2 cellular contexts compared by ENCODE assay signal in the genomic region with DNA sequence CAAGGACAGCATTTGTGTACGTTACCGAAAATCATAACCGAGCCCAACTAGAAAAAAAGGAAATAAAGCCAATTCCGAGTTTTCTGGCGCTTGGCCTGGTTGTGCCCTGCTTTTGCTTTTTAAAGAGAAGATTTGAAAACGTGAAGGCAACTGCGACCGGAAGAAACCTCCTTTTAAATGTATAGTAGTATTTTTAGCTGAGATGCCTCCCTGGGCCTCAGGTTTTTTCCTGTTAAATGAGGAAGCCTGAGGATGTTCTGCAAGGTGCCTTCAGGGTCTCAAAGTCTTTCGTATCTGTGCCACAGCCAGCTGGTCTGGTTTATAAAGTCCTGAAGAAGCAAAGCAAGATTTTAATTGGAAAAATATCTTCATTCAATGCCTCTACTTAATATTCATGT.
TF ChIP-seq lines count a peak whose summit lies in the region.

No MANE protein-coding gene starts in this region.

TF ChIP-seq in A549, 52 proteins besides CTCF, POLR2A, EP300 and RAD21 (continued from another document):
- TF ChIP-seq USF2 (IDR thresholded peaks at IDR 0.05) (no peak), SMC3 (IDR thresholded peaks at IDR 0.05) (no peak), MAFK (IDR thresholded peaks at IDR 0.05; ENCODE audit: partially characterized antibody) (no peak)
- TF ChIP-seq, protein P1, sequence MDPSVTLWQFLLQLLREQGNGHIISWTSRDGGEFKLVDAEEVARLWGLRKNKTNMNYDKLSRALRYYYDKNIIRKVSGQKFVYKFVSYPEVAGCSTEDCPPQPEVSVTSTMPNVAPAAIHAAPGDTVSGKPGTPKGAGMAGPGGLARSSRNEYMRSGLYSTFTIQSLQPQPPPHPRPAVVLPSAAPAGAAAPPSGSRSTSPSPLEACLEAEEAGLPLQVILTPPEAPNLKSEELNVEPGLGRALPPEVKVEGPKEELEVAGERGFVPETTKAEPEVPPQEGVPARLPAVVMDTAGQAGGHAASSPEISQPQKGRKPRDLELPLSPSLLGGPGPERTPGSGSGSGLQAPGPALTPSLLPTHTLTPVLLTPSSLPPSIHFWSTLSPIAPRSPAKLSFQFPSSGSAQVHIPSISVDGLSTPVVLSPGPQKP (IDR thresholded peaks at IDR 0.05; ENCODE audit: low read depth, low read length), result no peak

TF ChIP-seq in WTC11, 78 proteins besides CTCF, POLR2A, EP300 and RAD21 (continued from another document):
- TF ChIP-seq ZNF425 (CRISPR knock-in tag; conservative IDR thresholded peaks at IDR 0.05) (no peak), ZNF512 (CRISPR knock-in tag; IDR thresholded peaks at IDR 0.05; ENCODE audit: borderline replicate concordance) (no peak), PRDM15 (CRISPR knock-in tag; IDR thresholded peaks at IDR 0.05) (no peak)
TF ChIP-seq in WTC11: peak in this region for 0.
